Comparison of ENCODE assay signal across 12 cellular contexts in the genomic region with DNA sequence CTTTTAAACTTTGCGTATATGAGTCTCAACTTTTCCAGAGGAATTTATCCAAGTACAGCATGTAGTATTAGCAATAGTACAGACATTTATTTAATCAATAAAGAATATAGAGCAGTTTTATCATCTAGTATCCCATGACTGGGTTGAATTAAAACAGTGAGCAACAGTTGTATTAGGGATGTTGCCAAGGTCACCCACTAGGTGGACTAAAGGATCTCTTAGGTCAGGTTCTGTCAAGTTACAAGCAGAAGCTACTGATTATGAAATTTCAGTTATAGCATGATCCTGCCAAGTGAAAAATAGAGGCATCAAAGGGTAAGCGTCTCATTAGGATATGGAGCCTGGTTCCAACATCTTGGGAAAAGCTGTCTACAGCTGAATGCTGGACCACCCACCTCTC. TPM values are rescaled to one million over a fixed set of nuclear protein-coding genes. Genes with fewer than 3 reads are reported as not detected.
DNase-seq lines count a peak whose midpoint lies in the region; ATAC-seq, FAIRE-seq and TF ChIP-seq lines count a peak whose summit lies in the region.
"Had no signal": no experiment of that assay in that cellular context is flagged by ENCODE, and none has a peak within 500 bp of the region (broad histone marks: within the 10 kb centered on the region; RNA-seq: fewer than 3 reads in every experiment).

No MANE protein-coding gene starts in this region.

- H3K4me3 ChIP-seq in NB4 (ENCODE audit: low read depth, low read length), result no peak overlapping the region
- H3K4me3 ChIP-seq in bronchial epithelial cell (ENCODE audit: low read depth, low read length), result no peak overlapping the region
- H3K4me3 ChIP-seq: colonic mucosa, upper lobe of left lung had no signal

- H3K36me3 Mint-ChIP-seq in osteocyte (ENCODE audit: unreplicated experiment), result no peaks in the 10 kb centered on the region

- peak; percentile 6 for DNase-seq in NCI-H2171 treated with DMSO at 0.1 percent for 48 hours (lab: John Stamatoyannopoulos, UW)
- no peak for DNase-seq in NCI-H2171 (lab: John Stamatoyannopoulos, UW)
- DNase-seq in NB4 (ENCODE audit: low read depth), result peak; percentile 67
- peak; percentile 71 for DNase-seq in bronchial epithelial cell (ENCODE audit: low read depth)
- DNase-seq in osteocyte (ENCODE audit: extremely low spot score, unreplicated experiment), result no peak
- DNase-seq in stimulated activated CD4-positive, alpha-beta T cell treated with anti-CD3 and anti-CD28 coated beads, Interleukin-4, amount 100 ng/mL, for 24 hours, result no peak
- DNase-seq in midbrain (lab: John Stamatoyannopoulos, UW), result no peak
- DNase-seq: colonic mucosa; left cardiac atrium; NK-92 treated with Interleukin-12 subunit alpha and Interleukin-12 subunit beta, amount 100 ng/mL, for 24 hours; upper lobe of left lung had no signal

- TF ChIP-seq POLR2A in NB4 (IDR thresholded peaks at IDR 0.05; ENCODE audit: extremely low read depth, insufficient read length) (no peak), GM18505 (IDR thresholded peaks at IDR 0.05; ENCODE audit: borderline replicate concordance, extremely low read depth, insufficient read depth, insufficient read length) (no peak)

- H3K9me3 Mint-ChIP-seq in osteocyte (ENCODE audit: unreplicated experiment), result peaks cover 14% of the 10 kb centered on the region

- H3K36me3 ChIP-seq in bronchial epithelial cell (ENCODE audit: control insufficient read depth, insufficient read depth, low read length), result no peaks in the 10 kb centered on the region
- H3K36me3 ChIP-seq: colonic mucosa, upper lobe of left lung had no signal

- H3K27ac Mint-ChIP-seq in osteocyte (ENCODE audit: unreplicated experiment), result no peak overlapping the region

- H3K27me3 Mint-ChIP-seq in osteocyte (ENCODE audit: unreplicated experiment), result no peaks in the 10 kb centered on the region

- ATAC-seq in GM18505 (IDR thresholded peaks at IDR 0.05; ENCODE audit: unreplicated experiment), result no peak
- ATAC-seq: left cardiac atrium had no signal

- TF ChIP-seq CTCF in NB4 (IDR thresholded peaks at IDR 0.05; ENCODE audit: low read depth, low read length) (peak; percentile 41), bronchial epithelial cell (IDR thresholded peaks at IDR 0.05; ENCODE audit: insufficient read depth, low read length, severe bottlenecking) (peak; percentile 55), osteocyte (IDR thresholded peaks at IDR 0.05) (peak; percentile 31)

- H3K4me1 Mint-ChIP-seq in osteocyte (ENCODE audit: unreplicated experiment), result peaks cover 2% of the 10 kb centered on the region

- no peak for FAIRE-seq in bronchial epithelial cell (lab: Jason Lieb, UNC)

- no peak overlapping the region for H3K4me3 Mint-ChIP-seq in osteocyte (ENCODE audit: unreplicated experiment)

- H3K27me3 ChIP-seq in bronchial epithelial cell (ENCODE audit: control insufficient read depth, insufficient read depth, low read length), result no peaks in the 10 kb centered on the region
- H3K27me3 ChIP-seq: colonic mucosa, upper lobe of left lung had no signal

RNA-seq across cellular contexts. Expression of a gene that starts 52.1 kb away (rescaled TPM):
- 60.0 and 63.1 TPM in 2 replicates for total RNA-seq in bronchial epithelial cell
- total RNA-seq in osteocyte, result 560 and 578 TPM in 2 replicates

Comparison
In these comparisons a context has a peak if more than half of its experiments do, and no peak if none do; other contexts are left out.
1. DNase-seq: peak in NCI-H2171 treated with DMSO at 0.1 percent for 48 hours (single experiment), NB4 (single experiment) and bronchial epithelial cell (single experiment); none in NCI-H2171 (single experiment), osteocyte (single experiment), stimulated activated CD4-positive, alpha-beta T cell treated with anti-CD3 and anti-CD28 coated beads, Interleukin-4, amount 100 ng/mL, for 24 hours (single experiment) and midbrain (single experiment).
2. Peak in every context shown above with its lines, with median percentiles within 50 percentile points of each other: CTCF ChIP-seq.